Comparison of ENCODE assay signal across 1 cellular context in the genomic region with DNA sequence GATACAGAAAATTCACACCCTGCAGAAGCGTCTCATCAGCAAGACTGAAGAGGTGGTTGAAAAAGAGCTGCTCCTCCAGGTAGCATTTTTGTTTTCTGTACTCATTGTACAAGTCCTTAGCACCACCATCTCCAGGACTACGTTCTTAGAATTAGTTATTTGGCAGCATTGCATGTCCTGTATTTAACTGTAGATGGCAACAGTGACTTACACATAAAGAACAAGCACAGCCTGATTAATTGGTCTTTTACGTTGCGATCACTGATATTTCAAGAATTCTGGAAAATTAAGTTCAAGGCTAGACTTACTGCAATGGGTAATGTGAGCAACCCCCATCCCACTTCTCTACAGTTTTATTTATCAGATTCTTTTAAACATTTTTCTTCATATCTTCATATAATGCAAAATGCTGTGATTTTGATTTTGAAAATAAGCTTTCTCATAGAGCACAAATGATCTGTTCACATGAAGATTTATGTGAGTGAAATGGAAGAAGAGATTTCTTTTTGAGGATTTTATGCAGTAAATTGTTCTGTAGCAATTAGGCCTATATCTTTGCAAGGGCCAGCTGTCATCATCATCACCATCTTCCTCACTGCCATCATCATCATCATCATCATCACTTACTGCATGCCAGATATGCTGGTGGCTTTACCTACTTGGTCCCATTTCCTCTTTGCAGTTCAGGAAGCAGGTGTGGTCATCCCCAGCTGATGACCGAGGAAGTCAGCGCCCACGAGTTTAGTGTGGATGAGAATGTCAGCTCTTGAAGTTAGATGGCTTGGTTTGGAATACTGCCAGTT.
TF ChIP-seq lines count a peak whose summit lies in the region.

No MANE protein-coding gene starts in this region.

TF ChIP-seq in HEK293, 187 proteins besides CTCF, POLR2A, EP300 and RAD21 (continued from another document):
- TF ChIP-seq, protein P1, sequence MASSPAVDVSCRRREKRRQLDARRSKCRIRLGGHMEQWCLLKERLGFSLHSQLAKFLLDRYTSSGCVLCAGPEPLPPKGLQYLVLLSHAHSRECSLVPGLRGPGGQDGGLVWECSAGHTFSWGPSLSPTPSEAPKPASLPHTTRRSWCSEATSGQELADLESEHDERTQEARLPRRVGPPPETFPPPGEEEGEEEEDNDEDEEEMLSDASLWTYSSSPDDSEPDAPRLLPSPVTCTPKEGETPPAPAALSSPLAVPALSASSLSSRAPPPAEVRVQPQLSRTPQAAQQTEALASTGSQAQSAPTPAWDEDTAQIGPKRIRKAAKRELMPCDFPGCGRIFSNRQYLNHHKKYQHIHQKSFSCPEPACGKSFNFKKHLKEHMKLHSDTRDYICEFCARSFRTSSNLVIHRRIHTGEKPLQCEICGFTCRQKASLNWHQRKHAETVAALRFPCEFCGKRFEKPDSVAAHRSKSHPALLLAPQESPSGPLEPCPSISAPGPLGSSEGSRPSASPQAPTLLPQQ (tag by site-specific recombination; IDR thresholded peaks at IDR 0.05), result no peak
- TF ChIP-seq, protein P2, sequence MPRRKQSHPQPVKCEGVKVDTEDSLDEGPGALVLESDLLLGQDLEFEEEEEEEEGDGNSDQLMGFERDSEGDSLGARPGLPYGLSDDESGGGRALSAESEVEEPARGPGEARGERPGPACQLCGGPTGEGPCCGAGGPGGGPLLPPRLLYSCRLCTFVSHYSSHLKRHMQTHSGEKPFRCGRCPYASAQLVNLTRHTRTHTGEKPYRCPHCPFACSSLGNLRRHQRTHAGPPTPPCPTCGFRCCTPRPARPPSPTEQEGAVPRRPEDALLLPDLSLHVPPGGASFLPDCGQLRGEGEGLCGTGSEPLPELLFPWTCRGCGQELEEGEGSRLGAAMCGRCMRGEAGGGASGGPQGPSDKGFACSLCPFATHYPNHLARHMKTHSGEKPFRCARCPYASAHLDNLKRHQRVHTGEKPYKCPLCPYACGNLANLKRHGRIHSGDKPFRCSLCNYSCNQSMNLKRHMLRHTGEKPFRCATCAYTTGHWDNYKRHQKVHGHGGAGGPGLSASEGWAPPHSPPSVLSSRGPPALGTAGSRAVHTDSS (tag by site-specific recombination; IDR thresholded peaks at IDR 0.05), result peak; percentile 95
- TF ChIP-seq ZFP3 (tag by site-specific recombination; IDR thresholded peaks at IDR 0.05; ENCODE audit: low read depth) (no peak), ZNF777 (tag by site-specific recombination; IDR thresholded peaks at IDR 0.05; ENCODE audit: borderline replicate concordance) (no peak), ZNF621 (tag by site-specific recombination; IDR thresholded peaks at IDR 0.05) (no peak), ZNF157 (tag by site-specific recombination; IDR thresholded peaks at IDR 0.05) (no peak), ZNF610 (tag by site-specific recombination; IDR thresholded peaks at IDR 0.05; ENCODE audit: borderline replicate concordance) (no peak), ZNF654 (tag by site-specific recombination; IDR thresholded peaks at IDR 0.05; ENCODE audit: low read depth) (peak; percentile 67), SETDB1 (IDR thresholded peaks at IDR 0.05; ENCODE audit: insufficient read length, low read length) (no peak), TCF7L2 (IDR thresholded peaks at IDR 0.05; ENCODE audit: borderline replicate concordance, low read depth, low read length) (no peak), ZNF558 (tag by site-specific recombination; IDR thresholded peaks at IDR 0.05) (no peak)
- TF ChIP-seq, protein P3, sequence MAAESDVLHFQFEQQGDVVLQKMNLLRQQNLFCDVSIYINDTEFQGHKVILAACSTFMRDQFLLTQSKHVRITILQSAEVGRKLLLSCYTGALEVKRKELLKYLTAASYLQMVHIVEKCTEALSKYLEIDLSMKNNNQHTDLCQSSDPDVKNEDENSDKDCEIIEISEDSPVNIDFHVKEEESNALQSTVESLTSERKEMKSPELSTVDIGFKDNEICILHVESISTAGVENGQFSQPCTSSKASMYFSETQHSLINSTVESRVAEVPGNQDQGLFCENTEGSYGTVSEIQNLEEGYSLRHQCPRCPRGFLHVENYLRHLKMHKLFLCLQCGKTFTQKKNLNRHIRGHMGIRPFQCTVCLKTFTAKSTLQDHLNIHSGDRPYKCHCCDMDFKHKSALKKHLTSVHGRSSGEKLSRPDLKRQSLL (tag by site-specific recombination; IDR thresholded peaks at IDR 0.05), result no peak
- TF ChIP-seq, protein P4, sequence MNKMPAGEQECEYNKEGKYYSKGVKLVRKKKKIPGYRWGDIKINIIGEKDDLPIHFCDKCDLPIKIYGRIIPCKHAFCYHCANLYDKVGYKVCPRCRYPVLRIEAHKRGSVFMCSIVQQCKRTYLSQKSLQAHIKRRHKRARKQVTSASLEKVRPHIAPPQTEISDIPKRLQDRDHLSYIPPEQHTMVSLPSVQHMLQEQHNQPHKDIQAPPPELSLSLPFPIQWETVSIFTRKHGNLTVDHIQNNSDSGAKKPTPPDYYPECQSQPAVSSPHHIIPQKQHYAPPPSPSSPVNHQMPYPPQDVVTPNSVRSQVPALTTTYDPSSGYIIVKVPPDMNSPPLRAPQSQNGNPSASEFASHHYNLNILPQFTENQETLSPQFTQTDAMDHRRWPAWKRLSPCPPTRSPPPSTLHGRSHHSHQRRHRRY (tag by site-specific recombination; IDR thresholded peaks at IDR 0.05), result no peak
- TF ChIP-seq, protein P5, sequence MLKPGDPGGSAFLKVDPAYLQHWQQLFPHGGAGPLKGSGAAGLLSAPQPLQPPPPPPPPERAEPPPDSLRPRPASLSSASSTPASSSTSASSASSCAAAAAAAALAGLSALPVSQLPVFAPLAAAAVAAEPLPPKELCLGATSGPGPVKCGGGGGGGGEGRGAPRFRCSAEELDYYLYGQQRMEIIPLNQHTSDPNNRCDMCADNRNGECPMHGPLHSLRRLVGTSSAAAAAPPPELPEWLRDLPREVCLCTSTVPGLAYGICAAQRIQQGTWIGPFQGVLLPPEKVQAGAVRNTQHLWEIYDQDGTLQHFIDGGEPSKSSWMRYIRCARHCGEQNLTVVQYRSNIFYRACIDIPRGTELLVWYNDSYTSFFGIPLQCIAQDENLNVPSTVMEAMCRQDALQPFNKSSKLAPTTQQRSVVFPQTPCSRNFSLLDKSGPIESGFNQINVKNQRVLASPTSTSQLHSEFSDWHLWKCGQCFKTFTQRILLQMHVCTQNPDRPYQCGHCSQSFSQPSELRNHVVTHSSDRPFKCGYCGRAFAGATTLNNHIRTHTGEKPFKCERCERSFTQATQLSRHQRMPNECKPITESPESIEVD (tag by site-specific recombination; IDR thresholded peaks at IDR 0.05), result no peak
